In genomic region chr17:34199932-34200534, GRCh38 we compare ENCODE assay signal across 8 cellular contexts. TPM values are rescaled to one million over a fixed set of nuclear protein-coding genes. Genes with fewer than 3 reads are reported as not detected.
A peak's percentile ranks its signal among the peaks of the same experiment; 100 is the strongest.
DNase-seq lines count a peak whose midpoint lies in the region; ATAC-seq, FAIRE-seq and TF ChIP-seq lines count a peak whose summit lies in the region.

No MANE protein-coding gene starts in this region.

- H3K4me3 Mint-ChIP-seq in mesothelial cell of epicardium, result no peak overlapping the region

- H3K4me1 Mint-ChIP-seq in mesothelial cell of epicardium, result no peaks in the 10 kb centered on the region

- peak; percentile 87 for DNase-seq in ELF-1 (ENCODE audit: low read depth, low spot score)
- DNase-seq in HS-5 (ENCODE audit: low read depth), result peak; percentile 45
- DNase-seq in NOMO-1 treated with DMSO at 0.1 percent for 48 hours (lab: John Stamatoyannopoulos, UW; ENCODE audit: unreplicated experiment), result peak; percentile 69
- DNase-seq in activated CD8-positive, alpha-beta memory T cell treated with anti-CD3 and anti-CD28 coated beads for 4 hours (ENCODE audit: low read depth in 2 of 2), result peak; percentile 26 to 44
- peak; percentile 45 to 80 for DNase-seq in mesothelial cell of epicardium (ENCODE audit: low spot score in 2 of 2, unreplicated experiment in 2 of 2)
- peak; percentile 8 to 33 for DNase-seq in stimulated activated CD8-positive, alpha-beta memory T cell treated with anti-CD3 and anti-CD28 coated beads, Interleukin-4, amount 100 ng/mL, for 1 hour (ENCODE audit: low read depth in 2 of 2, low spot score in 1 of 2)

- no peaks in the 10 kb centered on the region for H3K36me3 Mint-ChIP-seq in mesothelial cell of epicardium

- H3K27ac Mint-ChIP-seq in mesothelial cell of epicardium, result no peak overlapping the region

- no peak for ATAC-seq in HG02852 (IDR thresholded peaks at IDR 0.05; ENCODE audit: unreplicated experiment)

- H3K9me3 Mint-ChIP-seq in mesothelial cell of epicardium, result peaks cover 3% of the 10 kb centered on the region

- TF ChIP-seq CTCF in mesothelial cell of epicardium (IDR thresholded peaks at IDR 0.05; ENCODE audit: unreplicated experiment), result peak; percentile 99

- peak; percentile 88 for FAIRE-seq in endometrium (lab: Jason Lieb, UNC)

- H3K27me3 Mint-ChIP-seq in mesothelial cell of epicardium (ENCODE audit: low read depth), result peaks cover 56% of the 10 kb centered on the region

RNA-seq across cellular contexts. Expression of gene CCL2, which starts 55.1 kb away (rescaled TPM):
- total RNA-seq in mesothelial cell of epicardium, result 53.5 to 62.4 TPM (median 57.1 TPM) in 3 replicates

Comparison
In these comparisons a context has a peak if more than half of its experiments do, and no peak if none do; other contexts are left out.
1. DNase-seq: peak in every context shown above with its lines; median percentile 87 in ELF-1; 69 in NOMO-1 treated with DMSO at 0.1 percent for 48 hours; 62 in mesothelial cell of epicardium; 45 in HS-5; 35 in activated CD8-positive, alpha-beta memory T cell treated with anti-CD3 and anti-CD28 coated beads for 4 hours; 20 in stimulated activated CD8-positive, alpha-beta memory T cell treated with anti-CD3 and anti-CD28 coated beads, Interleukin-4, amount 100 ng/mL, for 1 hour.